27 cellular contexts compared by ENCODE assay signal in the genomic region with DNA sequence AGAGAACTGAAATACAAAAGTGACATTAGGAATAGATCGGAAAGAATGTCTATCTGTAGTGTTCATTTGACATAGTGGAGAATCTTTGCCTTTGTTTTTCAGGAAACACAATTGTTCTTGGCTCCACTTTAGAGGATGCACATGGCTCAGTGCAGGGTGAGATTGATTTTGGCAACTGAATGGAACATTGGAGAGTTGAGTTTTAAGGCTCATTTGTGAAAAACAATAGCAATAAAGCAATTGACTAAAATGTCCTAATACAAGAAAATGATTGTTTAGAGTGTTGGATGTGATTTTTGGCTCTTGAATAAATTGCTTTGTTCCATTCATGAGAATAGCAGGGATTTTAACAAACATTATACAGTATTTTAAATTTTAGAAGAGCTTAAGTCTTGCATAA.
A peak's percentile ranks its signal among the peaks of the same experiment; 100 is the strongest.
DNase-seq lines count a peak whose midpoint lies in the region; ATAC-seq, FAIRE-seq and TF ChIP-seq lines count a peak whose summit lies in the region.
"Had no signal": no experiment of that assay in that cellular context is flagged by ENCODE, and none has a peak within 500 bp of the region (broad histone marks: within the 10 kb centered on the region; RNA-seq: fewer than 3 reads in every experiment).

No MANE protein-coding gene starts in this region.

- H3K79me2 ChIP-seq in OCI-LY7 (ENCODE audit: insufficient read depth, low read depth, low read length) = no peaks in the 10 kb centered on the region

- POLR2A ChIA-PET in OCI-LY7 (lab: Charles Lee) (interaction anchor here (0.6 kb wide), 1 partner anchor 64 kb away, joined by 3 read pairs; no protein-coding TSS in a partner anchor), RWPE1 (lab: Yijun Ruan, JAX; ENCODE audit: low non-redundant PET) (no interaction called here)

- no peaks in the 10 kb centered on the region for H3K9me2 ChIP-seq in OCI-LY7 (ENCODE audit: insufficient read depth, low read length)

- no peaks in the 10 kb centered on the region for H3K9me3 Mint-ChIP-seq in natural killer cell

- no TSS peak for BruUV-seq in OCI-LY7 (replicated peaks; lab: Mats Ljungman, UMichigan)

- peaks cover 7% of the 10 kb centered on the region for H3K36me3 Mint-ChIP-seq in natural killer cell

- H3K4me2 ChIP-seq in OCI-LY7 (ENCODE audit: low read length) = no peak overlapping the region

- ATAC-seq in natural killer cell = no peak
- ATAC-seq: gastroesophageal sphincter, mucosa of descending colon had no signal

- H3K4me1 Mint-ChIP-seq in natural killer cell = peaks cover 7 to 10% of the 10 kb centered on the region in 2 donors

- H3K27ac ChIP-seq in OCI-LY7 (ENCODE audit: low read depth, low read length, poor library complexity, severe bottlenecking) (no peak overlapping the region), RWPE1 (no peak overlapping the region)
- H3K27ac ChIP-seq: ascending aorta, cardiac muscle cell, coronary artery, gastroesophageal sphincter, right atrium auricular region, upper lobe of left lung, VCaP had no signal

- FAIRE-seq in H54 (lab: Jason Lieb, UNC) (peak; percentile 57), RCC 7860 (lab: Jason Lieb, UNC) (no peak)
- FAIRE-seq: keratinocyte had no signal

- H3K9me3 ChIP-seq in OCI-LY7 (ENCODE audit: low read length) = peaks cover 6% of the 10 kb centered on the region; the same call in 1 of the 2 replicates
- H3K9me3 ChIP-seq: gastroesophageal sphincter, mucosa of descending colon, upper lobe of left lung had no signal

- CTCF ChIA-PET in OCI-LY7 (lab: Charles Lee; ENCODE audit: unreplicated experiment) = interaction anchor here (0.6 kb wide), 1 partner anchor 44 kb away, joined by 3 read pairs; no protein-coding TSS in a partner anchor
- CTCF ChIA-PET in RWPE1 (lab: Yijun Ruan, JAX) = interaction anchor here (1.0 kb wide), 1 partner anchor 12 kb away, joined by 3 read pairs; no protein-coding TSS in a partner anchor

- TF ChIP-seq POLR2A in H54 (IDR thresholded peaks at IDR 0.05; ENCODE audit: low read depth, low read length) = no peak

- no peak overlapping the region for H3K4me3 ChIP-seq in OCI-LY7 (ENCODE audit: low read depth, low read length, poor library complexity, severe bottlenecking)
- H3K4me3 ChIP-seq: ascending aorta, cardiac muscle cell, coronary artery, gastroesophageal sphincter, mucosa of descending colon, right atrium auricular region, upper lobe of left lung had no signal

- H3K4me3 Mint-ChIP-seq in natural killer cell = no peak overlapping the region
- H3K4me3 Mint-ChIP-seq: activated naive CD8-positive, alpha-beta T cell treated with anti-CD3 and anti-CD28 coated beads, Interleukin-2, amount 10 ng/mL, durations not matched to agents 7 days and 5 days; nephron had no signal

- DNase-seq in H54 (ENCODE audit: insufficient read length, low spot score) (no peak), OCI-LY7 (ENCODE audit: low spot score) (no peak), hippocampal formation (lab: John Stamatoyannopoulos, UW) (peak; percentile 22 to 82), putamen (ENCODE audit: low spot score) (peak; percentile 85), natural killer cell (no peak), RWPE1 (ENCODE audit: low spot score) (no peak), RCC 7860 (ENCODE audit: low spot score) (no peak)
- DNase-seq: activated CD4-positive, alpha-beta T cell treated with anti-CD3 and anti-CD28 coated beads for 48 hours; activated CD8-positive, alpha-beta memory T cell treated with anti-CD3 and anti-CD28 coated beads for 24 hours; activated effector memory CD4-positive, alpha-beta T cell treated with anti-CD3 and anti-CD28 coated beads, Interleukin-2, amount 50 U/mL, for 16 hours; activated naive CD8-positive, alpha-beta T cell treated with anti-CD3 and anti-CD28 coated beads, Interleukin-2, amount 10 ng/mL, durations not matched to agents 7 days and 5 days; COR-L47; DND-41; mucosa of descending colon; NCI-H1694; NCI-H2171; Right ventricle myocardium superior; stimulated activated CD4-positive, alpha-beta T cell treated with anti-CD3 and anti-CD28 coated beads, Interleukin-4, amount 100 ng/mL, for 1 hour; upper lobe of left lung had no signal

- H2AFZ ChIP-seq in OCI-LY7 (ENCODE audit: low read length) = 0 out of 2 replicates have a peak overlapping the region, but pooled peaks have one; percentile 81

- peaks cover 19 to 45% of the 10 kb centered on the region in 2 donors for H3K27me3 Mint-ChIP-seq in natural killer cell (ENCODE audit: low read depth in 2 of 2)

- no peaks in the 10 kb centered on the region for H3K36me3 ChIP-seq in OCI-LY7 (ENCODE audit: insufficient read depth, low read length)
- H3K36me3 ChIP-seq: ascending aorta, cardiac muscle cell, gastroesophageal sphincter, right atrium auricular region, upper lobe of left lung had no signal

- no peaks in the 10 kb centered on the region for H4K20me1 ChIP-seq in OCI-LY7 (ENCODE audit: insufficient read depth, low read length)

- intact Hi-C loops in OCI-LY7 (cut with micrococcal nuclease; ENCODE audit: unreplicated experiment) = loop anchor here (2.0 to 10.0 kb wide), 3 partner anchors 80 to 512 kb away; no protein-coding TSS in a partner anchor
- intact Hi-C loops in natural killer cell (cut with micrococcal nuclease) = no loop called here

- no peak overlapping the region for H3K27ac Mint-ChIP-seq in natural killer cell
- H3K27ac Mint-ChIP-seq: activated naive CD8-positive, alpha-beta T cell treated with anti-CD3 and anti-CD28 coated beads, Interleukin-2, amount 10 ng/mL, durations not matched to agents 7 days and 5 days; nephron had no signal

- no peak for TF ChIP-seq CTCF in OCI-LY7 (conservative IDR thresholded peaks at IDR 0.05; ENCODE audit: low read length)
- TF ChIP-seq CTCF in natural killer cell (IDR thresholded peaks at IDR 0.05) = no peak
- TF ChIP-seq CTCF in RWPE1 (conservative IDR thresholded peaks at IDR 0.05; ENCODE audit: low read depth) = no peak

- peaks cover 11% of the 10 kb centered on the region for H3K4me1 ChIP-seq in OCI-LY7 (ENCODE audit: insufficient read depth, low read length, poor library complexity, severe bottlenecking)
- H3K4me1 ChIP-seq: right atrium auricular region, upper lobe of left lung had no signal

Comparison
In these comparisons a context has a peak if more than half of its experiments do, and no peak if none do; other contexts are left out.
1. DNase-seq: peak in hippocampal formation (2 of 2) and putamen (single experiment); none in H54 (single experiment), OCI-LY7 (single experiment), natural killer cell (single experiment), RWPE1 (single experiment) and RCC 7860 (single experiment).